9 cellular contexts compared by ENCODE assay signal in genomic region chr1:196743244-196743643, GRCh38. TPM values are rescaled to one million over a fixed set of nuclear protein-coding genes. Genes with fewer than 3 reads are reported as not detected.
DNase-seq lines count a peak whose midpoint lies in the region; ATAC-seq and TF ChIP-seq lines count a peak whose summit lies in the region.
"Not testable (repeated sequence)": the region's sequence is repeated elsewhere in the genome, so short reads cannot be mapped to it uniquely, and the experiment has no call there.
"Had no signal": no experiment of that assay in that cellular context is flagged by ENCODE, and none has a peak within 500 bp of the region (broad histone marks: within the 10 kb centered on the region; RNA-seq: fewer than 3 reads in every experiment).

No MANE protein-coding gene starts in this region.

- H3K27me3 ChIP-seq in WERI-Rb-1 (ENCODE audit: insufficient read depth, low read depth, severe bottlenecking) = not testable (repeated sequence)

- not testable (repeated sequence) for H3K4me3 ChIP-seq in WERI-Rb-1 (ENCODE audit: low read depth, low read length); foreskin fibroblast (ENCODE audit: low read depth in 1 of 2, low read length in 2 of 2)

- H3K27ac ChIP-seq in WERI-Rb-1 = not testable (repeated sequence)

- not testable (repeated sequence) for H3K9me3 ChIP-seq in WERI-Rb-1 (ENCODE audit: severe bottlenecking)

- TF ChIP-seq CTCF in WERI-Rb-1 (IDR thresholded peaks at IDR 0.05; ENCODE audit: low read depth, low read length) = peak; percentile 44; the same call in 1 of the 2 replicates
- TF ChIP-seq CTCF in foreskin fibroblast (IDR thresholded peaks at IDR 0.05; ENCODE audit: low read depth, low read length) = peak; percentile 23

- DNase-seq in Daoy (ENCODE audit: low read depth) (peak; percentile 33), NAMALWA (ENCODE audit: low spot score) (peak; percentile 79), NCI-H748 (lab: John Stamatoyannopoulos, UW; ENCODE audit: unreplicated experiment) (peak; percentile 87), WERI-Rb-1 (peak; percentile 35), foreskin fibroblast (peak; percentile 17 to 45), renal cortical epithelial cell (ENCODE audit: low read depth) (peak; percentile 28)

- ATAC-seq in GM19467 (IDR thresholded peaks at IDR 0.05; ENCODE audit: unreplicated experiment) = peak; percentile 88
- peak; percentile 92 for ATAC-seq in HG03066 (IDR thresholded peaks at IDR 0.05; ENCODE audit: low read depth, unreplicated experiment)

- H3K36me3 ChIP-seq in WERI-Rb-1 = not testable (repeated sequence)

RNA-seq across cellular contexts. Expression of gene CFHR3, which starts 31.4 kb away (rescaled TPM):
- total RNA-seq in Daoy (2014; rRNA removed; shearing (Covaris generic)) = not detected in 2 replicates
- not detected in 2 replicates for total RNA-seq in renal cortical epithelial cell
- total RNA-seq: activated T-cell treated with anti-CD3 and anti-CD28 coated beads, Interleukin-2, amount 50 U/mL, for 72 hours had no signal

Comparison
In these comparisons a context has a peak if more than half of its experiments do, and no peak if none do; other contexts are left out.
1. DNase-seq: peak in every context shown above with its lines; median percentile 87 in NCI-H748; 79 in NAMALWA; 35 in WERI-Rb-1; 33 in Daoy; 31 in foreskin fibroblast; 28 in renal cortical epithelial cell.